Comparison of ENCODE assay signal across 15 cellular contexts in the genomic region with DNA sequence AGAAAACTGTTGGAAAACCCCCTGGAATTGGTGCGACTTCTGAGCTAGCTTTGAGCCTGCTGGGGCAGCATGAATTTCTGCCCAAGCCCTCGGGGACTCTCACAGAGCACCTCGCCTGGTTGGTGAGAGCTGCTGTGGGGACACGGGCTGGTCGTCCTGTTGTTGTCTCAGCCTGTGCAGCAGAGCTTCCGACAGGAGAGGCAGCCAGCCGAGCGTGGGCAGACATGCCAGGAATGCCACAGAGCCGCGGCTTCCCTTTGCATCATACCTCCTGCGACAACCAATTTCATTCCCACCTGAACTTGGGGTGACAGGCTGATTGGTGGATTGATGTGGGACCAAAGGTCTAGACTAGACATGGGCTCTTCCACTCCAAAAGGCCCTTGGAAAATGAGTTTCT.
DNase-seq lines count a peak whose midpoint lies in the region; ATAC-seq, FAIRE-seq and TF ChIP-seq lines count a peak whose summit lies in the region.
"Had no signal": no experiment of that assay in that cellular context is flagged by ENCODE, and none has a peak within 500 bp of the region (broad histone marks: within the 10 kb centered on the region; RNA-seq: fewer than 3 reads in every experiment).

No MANE protein-coding gene starts in this region.

- no peaks in the 10 kb centered on the region for H3K9me3 ChIP-seq in CD4-positive, alpha-beta memory T cell (ENCODE audit: control insufficient read depth in 1 of 2, low read length in 2 of 2)

- no peak for ATAC-seq in activated T-helper 17 cell treated with anti-CD3 and anti-CD28 coated beads, Interleukin-2, amount 50 U/mL, for 72 hours (replicated peaks)
- no peak for ATAC-seq in HG02885 (IDR thresholded peaks at IDR 0.05; ENCODE audit: poor library complexity, unreplicated experiment)

- H3K27me3 ChIP-seq in CD4-positive, alpha-beta memory T cell (ENCODE audit: insufficient read depth, low read length), result no peaks in the 10 kb centered on the region

- intact Hi-C loops in CD4-positive, alpha-beta memory T cell (cut with micrococcal nuclease), result no loop called here

- no peak for TF ChIP-seq CTCF in epithelial cell of esophagus (IDR thresholded peaks at IDR 0.05; ENCODE audit: insufficient read depth, low read depth, low read length, missing control alignments)

- H3K4me1 ChIP-seq in CD4-positive, alpha-beta memory T cell (ENCODE audit: insufficient read depth, low read length), result no peaks in the 10 kb centered on the region

- H3K36me3 ChIP-seq in CD4-positive, alpha-beta memory T cell (ENCODE audit: insufficient read depth, low read length), result no peaks in the 10 kb centered on the region

- CTCF ChIA-PET in CD4-positive, alpha-beta memory T cell (lab: Charles Lee; ENCODE audit: partially characterized antibody), result interaction anchor here (1.0 to 1.5 kb wide), 3 partner anchors 11 to 463 kb away, joined by 3 to 7 read pairs (median 4); no protein-coding TSS in a partner anchor

- POLR2A ChIA-PET in CD4-positive, alpha-beta memory T cell (lab: Charles Lee; ENCODE audit: partially characterized antibody), result no interaction called here

- H3K4me1 Mint-ChIP-seq in activated T-helper 17 cell treated with anti-CD3 and anti-CD28 coated beads, Interleukin-2, amount 50 U/mL, for 72 hours, result peaks cover 4% of the 10 kb centered on the region
- peaks cover 0 to 9% (median 4%) of the 10 kb centered on the region in 4 donors for H3K4me1 Mint-ChIP-seq in CD4-positive, alpha-beta memory T cell
- H3K4me1 Mint-ChIP-seq: B cell, IgD-negative memory B cell had no signal

- DNase-seq in RCC 7860 (ENCODE audit: low spot score) (peak; percentile 18), epithelial cell of esophagus (ENCODE audit: low read depth) (peak; percentile 49), kidney tubule cell (ENCODE audit: low spot score) (peak; percentile 72)
- DNase-seq in activated T-cell treated with anti-CD3 and anti-CD28 coated beads, Interleukin-2, amount 50 U/mL, for 48 hours, result no peak
- no peak for DNase-seq in CD4-positive, alpha-beta memory T cell
- DNase-seq: CD4-positive, CD25-positive, alpha-beta regulatory T cell; NCI-H1417 treated with DMSO at 0.1 percent for 48 hours; NCI-H1930; NCI-H446 treated with DMSO at 0.1 percent for 48 hours; OCI-M1; RPMI8226 had no signal

- H3K27ac ChIP-seq in CD4-positive, alpha-beta memory T cell (ENCODE audit: low read depth, low read length), result no peak overlapping the region

- no peak for FAIRE-seq in RCC 7860 (lab: Jason Lieb, UNC)

- no peak overlapping the region for H3K4me3 ChIP-seq in epithelial cell of esophagus (ENCODE audit: low read length)
- H3K4me3 ChIP-seq in CD4-positive, alpha-beta memory T cell (ENCODE audit: low read length in 2 of 2), result no peak overlapping the region

- no peak overlapping the region for H3K4me3 Mint-ChIP-seq in activated T-helper 17 cell treated with anti-CD3 and anti-CD28 coated beads, Interleukin-2, amount 50 U/mL, for 72 hours
- no peak overlapping the region for H3K4me3 Mint-ChIP-seq in CD4-positive, alpha-beta memory T cell
- H3K4me3 Mint-ChIP-seq: B cell; CD4-positive, CD25-positive, alpha-beta regulatory T cell; IgD-negative memory B cell had no signal

- H3K27me3 Mint-ChIP-seq in activated T-helper 17 cell treated with anti-CD3 and anti-CD28 coated beads, Interleukin-2, amount 50 U/mL, for 72 hours, result peaks cover 27% of the 10 kb centered on the region
- peaks cover 17 to 22% of the 10 kb centered on the region in 2 donors for H3K27me3 Mint-ChIP-seq in CD4-positive, alpha-beta memory T cell

- no peak overlapping the region for H3K27ac Mint-ChIP-seq in activated T-helper 17 cell treated with anti-CD3 and anti-CD28 coated beads, Interleukin-2, amount 50 U/mL, for 72 hours
- no peak overlapping the region for H3K27ac Mint-ChIP-seq in CD4-positive, alpha-beta memory T cell
- H3K27ac Mint-ChIP-seq: B cell; CD4-positive, CD25-positive, alpha-beta regulatory T cell; IgD-negative memory B cell had no signal

- no peaks in the 10 kb centered on the region for H3K9me3 Mint-ChIP-seq in activated T-helper 17 cell treated with anti-CD3 and anti-CD28 coated beads, Interleukin-2, amount 50 U/mL, for 72 hours
- peaks cover 0 to 1% (median 0%) of the 10 kb centered on the region in 8 donors for H3K9me3 Mint-ChIP-seq in CD4-positive, alpha-beta memory T cell
- H3K9me3 Mint-ChIP-seq: IgD-negative memory B cell had no signal

- H3K36me3 Mint-ChIP-seq in activated T-helper 17 cell treated with anti-CD3 and anti-CD28 coated beads, Interleukin-2, amount 50 U/mL, for 72 hours (ENCODE audit: low read depth), result no peaks in the 10 kb centered on the region
- no peaks in the 10 kb centered on the region for H3K36me3 Mint-ChIP-seq in CD4-positive, alpha-beta memory T cell
- H3K36me3 Mint-ChIP-seq: CD4-positive, CD25-positive, alpha-beta regulatory T cell; IgD-negative memory B cell had no signal

Comparison
In these comparisons a context has a peak if more than half of its experiments do, and no peak if none do; other contexts are left out.
1. DNase-seq: peak in RCC 7860 (single experiment), epithelial cell of esophagus (single experiment) and kidney tubule cell (single experiment); none in activated T-cell treated with anti-CD3 and anti-CD28 coated beads, Interleukin-2, amount 50 U/mL, for 48 hours (0 of 2) and CD4-positive, alpha-beta memory T cell (0 of 5).